Comparison of ENCODE assay signal across 8 cellular contexts in the genomic region with DNA sequence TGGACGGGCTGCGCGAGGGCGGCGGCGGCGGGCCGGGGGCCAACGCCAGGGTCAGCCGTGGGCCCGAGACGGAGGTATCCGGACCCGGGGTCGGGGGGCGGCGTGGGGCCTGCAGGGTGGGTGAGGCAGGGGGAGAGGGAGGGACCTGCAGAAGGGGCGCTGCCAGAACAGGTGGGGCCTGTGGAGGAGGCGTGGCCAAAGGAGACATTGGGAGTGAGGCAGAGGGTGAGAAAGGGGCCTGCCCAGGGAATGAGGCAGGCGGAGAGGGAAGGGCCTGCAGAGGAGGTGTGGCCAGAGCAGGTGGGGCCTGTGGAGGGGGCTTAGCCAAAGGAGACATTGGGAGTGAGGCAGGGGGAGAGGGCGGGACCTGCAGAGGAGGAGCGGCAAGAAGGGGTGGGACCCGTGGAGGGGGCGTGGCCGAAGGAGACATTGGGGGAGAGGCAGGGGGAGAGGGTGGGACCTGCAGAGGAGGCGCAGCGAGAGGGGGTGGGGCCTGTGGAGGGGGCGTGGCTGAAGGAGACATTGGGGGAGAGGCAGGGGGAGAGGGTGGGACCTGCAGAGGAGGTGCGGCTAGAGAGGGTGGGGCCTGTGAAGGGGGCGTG. TPM values are rescaled to one million over a fixed set of nuclear protein-coding genes. Genes with fewer than 3 reads are reported as not detected.
DNase-seq lines count a peak whose midpoint lies in the region; ATAC-seq and TF ChIP-seq lines count a peak whose summit lies in the region.

No MANE protein-coding gene starts in this region.

- no peak for ATAC-seq in GM19463 (IDR thresholded peaks at IDR 0.05; ENCODE audit: unreplicated experiment)

- peak; percentile 84 to 98 for DNase-seq in HAP-1 (ENCODE audit: low spot score in 2 of 2)
- DNase-seq in SK-N-MC (ENCODE audit: low read depth, low spot score) = peak; percentile 84
- no peak for DNase-seq in astrocyte of the cerebellum (ENCODE audit: low read depth)
- no peak for DNase-seq in kidney epithelial cell (ENCODE audit: low read depth)
- DNase-seq in stimulated activated naive CD4-positive, alpha-beta T cell (lab: John Stamatoyannopoulos, UW) = peak; percentile 59 to 87 (median 80)
- DNase-seq in cerebellum (ENCODE audit: low spot score) = no peak

- 0 out of 2 replicates have a peak, but pooled peaks cover 4% of the 10 kb centered on the region for H3K36me3 ChIP-seq in HAP-1 (replicated peaks)
- no peaks in the 10 kb centered on the region for H3K36me3 ChIP-seq in SK-N-MC (ENCODE audit: insufficient read depth, low read length)
- H3K36me3 ChIP-seq in kidney epithelial cell (ENCODE audit: control insufficient read depth, insufficient read depth, low read length) = no peaks in the 10 kb centered on the region

- H3K9ac ChIP-seq in SK-N-MC (ENCODE audit: insufficient read length) = no peak overlapping the region

- H3K9me3 ChIP-seq in HAP-1 = no peaks in the 10 kb centered on the region
- H3K9me3 ChIP-seq in SK-N-MC (ENCODE audit: low read depth, low read length) = no peaks in the 10 kb centered on the region

- H3K27ac ChIP-seq in 22Rv1 (peak overlapping the region; percentile 88), SK-N-MC (peak overlapping the region; percentile 81)

- no peaks in the 10 kb centered on the region for H3K27me3 ChIP-seq in HAP-1 (ENCODE audit: low read depth)
- peaks cover 34% of the 10 kb centered on the region for H3K27me3 ChIP-seq in kidney epithelial cell (ENCODE audit: control insufficient read depth, insufficient read depth, low read length)

- H3K4me1 ChIP-seq in HAP-1 = peaks cover 37% of the 10 kb centered on the region

- H3K4me3 ChIP-seq in HAP-1 = peak overlapping the region; percentile 27; the same call in 1 of the 2 replicates
- peak overlapping the region; percentile 80 for H3K4me3 ChIP-seq in SK-N-MC
- peak overlapping the region; percentile 19 for H3K4me3 ChIP-seq in astrocyte of the cerebellum (ENCODE audit: low read depth, low read length)
- H3K4me3 ChIP-seq in kidney epithelial cell (ENCODE audit: low read depth, low read length) = peak overlapping the region; percentile 31

- TF ChIP-seq CTCF in 22Rv1 (IDR thresholded peaks at IDR 0.05) (no peak), astrocyte of the cerebellum (IDR thresholded peaks at IDR 0.05; ENCODE audit: low read depth, low read length, missing control alignments) (no peak), kidney epithelial cell (IDR thresholded peaks at IDR 0.05; ENCODE audit: insufficient read depth, low read length, poor library complexity, severe bottlenecking) (no peak)

- in situ Hi-C loops in HAP-1 (cut with MboI; ENCODE audit: low sequenced_read_pairs) (loop anchor here (5.0 kb wide), 1 partner anchor 52 kb away; the partner anchor contains the start of gene SNAPC2), astrocyte of the cerebellum (cut with HindIII; ENCODE audit: low sequenced_read_pairs) (no loop called here)

RNA-seq across cellular contexts. Expression of gene PRR36, which starts 4.2 kb away (rescaled TPM):
- total RNA-seq in kidney epithelial cell (1.0 and 1.2 TPM in 2 replicates), cerebellum (2.4 TPM)

RNA-seq across cellular contexts. Expression of gene LRRC8E, which starts 18.3 kb away (rescaled TPM):
- total RNA-seq in kidney epithelial cell (11.6 and 15.1 TPM in 2 replicates), cerebellum (not detected)

RNA-seq across cellular contexts. Expression of gene MAP2K7, which starts 33.7 kb away (rescaled TPM):
- total RNA-seq in kidney epithelial cell (15.0 and 19.7 TPM in 2 replicates), cerebellum (8.5 TPM)

RNA-seq across cellular contexts. Expression of gene EVI5L, which starts 40.0 kb away (rescaled TPM):
- total RNA-seq in kidney epithelial cell (9.9 and 16.4 TPM in 2 replicates), cerebellum (24.7 TPM)

RNA-seq across cellular contexts. Expression of gene TGFBR3L, which starts 44.6 kb away (rescaled TPM):
- total RNA-seq in kidney epithelial cell (0.14 and 4.5 TPM in 2 replicates), cerebellum (not detected)

Comparison
In these comparisons a context has a peak if more than half of its experiments do, and no peak if none do; other contexts are left out.
1. DNase-seq: peak in HAP-1 (2 of 2), SK-N-MC (single experiment) and stimulated activated naive CD4-positive, alpha-beta T cell (6 of 6); none in astrocyte of the cerebellum (single experiment), kidney epithelial cell (single experiment) and cerebellum (single experiment).
2. H3K4me3 ChIP-seq: peak in every context shown above with its lines; median percentile 80 in SK-N-MC; 31 in kidney epithelial cell; 27 in HAP-1; 19 in astrocyte of the cerebellum.
3. RNA of gene LRRC8E, which starts 18.3 kb away (total RNA-seq): 11.6 to 15.1 TPM in kidney epithelial cell; not detected in cerebellum (single experiment); every median in the first group is over 10 times any median in the second.